11 cellular contexts compared by ENCODE assay signal in the genomic region with DNA sequence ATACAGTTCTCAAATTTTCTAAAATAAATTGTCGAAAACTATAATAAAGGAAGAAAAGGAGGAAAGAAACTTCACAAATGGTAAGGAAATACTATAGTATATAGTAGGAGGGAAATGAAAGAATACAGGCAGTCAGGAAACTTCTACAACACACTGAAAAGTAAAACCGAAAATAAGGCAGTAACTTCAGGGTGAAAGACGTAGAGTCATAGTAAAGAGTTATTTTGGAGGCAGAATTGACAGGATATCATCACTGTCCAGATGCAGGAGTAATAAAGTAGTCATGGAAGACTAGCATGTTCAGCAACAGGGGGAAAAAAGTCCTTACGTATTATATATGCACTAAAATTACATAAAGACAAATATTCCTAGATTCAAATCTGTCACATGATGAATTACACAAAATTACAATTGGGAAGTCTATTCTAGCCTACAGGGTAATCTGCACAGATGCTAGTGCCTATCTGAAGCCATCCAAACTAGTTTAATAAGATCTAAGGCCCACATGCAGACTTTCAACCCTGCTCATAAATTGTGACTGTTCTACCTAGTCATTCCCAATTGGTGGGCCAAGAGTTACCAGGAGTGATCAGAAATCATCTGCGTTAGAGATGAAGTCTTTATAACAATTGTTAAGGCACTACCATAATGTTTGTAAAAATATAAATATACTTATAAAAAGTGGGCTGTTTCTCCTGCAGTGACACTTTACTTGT. TPM values are rescaled to one million over a fixed set of nuclear protein-coding genes. Genes with fewer than 3 reads are reported as not detected.
A peak's percentile ranks its signal among the peaks of the same experiment; 100 is the strongest.
DNase-seq lines count a peak whose midpoint lies in the region; ATAC-seq and TF ChIP-seq lines count a peak whose summit lies in the region.
"Had no signal": no experiment of that assay in that cellular context is flagged by ENCODE, and none has a peak within 500 bp of the region (broad histone marks: within the 10 kb centered on the region; RNA-seq: fewer than 3 reads in every experiment).

No MANE protein-coding gene starts in this region.

- no peak for TF ChIP-seq POLR2A in GM18505 (IDR thresholded peaks at IDR 0.05; ENCODE audit: borderline replicate concordance, extremely low read depth, insufficient read depth, insufficient read length)

- peak overlapping the region; percentile 4; the same call in 1 of the 2 replicates for H3K9ac ChIP-seq in OCI-LY1 (ENCODE audit: low read length)
- H3K9ac ChIP-seq: SK-N-SH had no signal

- no peaks in the 10 kb centered on the region for H4K20me1 ChIP-seq in OCI-LY1 (ENCODE audit: insufficient read depth, low read length)

- H3K4me1 ChIP-seq in OCI-LY1 (ENCODE audit: insufficient read depth, low read length, severe bottlenecking), result peaks cover 22% of the 10 kb centered on the region

- H3K9me2 ChIP-seq in OCI-LY1 (ENCODE audit: low read depth, low read length), result no peaks in the 10 kb centered on the region
- H3K9me2 ChIP-seq: SK-N-SH had no signal

- no peak overlapping the region for H2AFZ ChIP-seq in OCI-LY1 (ENCODE audit: low read length)

- TF ChIP-seq CTCF in OCI-LY1 (IDR thresholded peaks at IDR 0.05; ENCODE audit: low read length), result no peak

- no peaks in the 10 kb centered on the region for H3K9me3 ChIP-seq in OCI-LY1 (ENCODE audit: low read length)
- H3K9me3 ChIP-seq: SK-N-SH had no signal

- peaks cover 28% of the 10 kb centered on the region for H3K4me1 Mint-ChIP-seq in activated T-cell treated with anti-CD3 and anti-CD28 coated beads, Interleukin-2, amount 50 U/mL, for 24 hours (ENCODE audit: low read depth)
- H3K4me1 Mint-ChIP-seq in natural killer cell treated with Interleukin-12 subunit alpha and Interleukin-12 subunit beta and Interleukin-15 and Interleukin-18, amount 100 ng/mL, for 72 hours (ENCODE audit: low read depth in 2 of 2), result peaks cover 20 to 25% of the 10 kb centered on the region in 2 donors

- 0 out of 2 replicates have a peak, but pooled peaks cover 6% of the 10 kb centered on the region for H3F3A ChIP-seq in OCI-LY1 (ENCODE audit: insufficient read depth, low read length)

- no peak overlapping the region for H3K27ac ChIP-seq in OCI-LY1 (ENCODE audit: low read depth, low read length, poor library complexity, severe bottlenecking)
- H3K27ac ChIP-seq: epithelial cell of prostate had no signal

- peaks cover 14% of the 10 kb centered on the region for H3K36me3 Mint-ChIP-seq in activated T-cell treated with anti-CD3 and anti-CD28 coated beads, Interleukin-2, amount 50 U/mL, for 24 hours (ENCODE audit: low read depth)
- peaks cover 5% of the 10 kb centered on the region for H3K36me3 Mint-ChIP-seq in natural killer cell treated with Interleukin-12 subunit alpha and Interleukin-12 subunit beta and Interleukin-15 and Interleukin-18, amount 100 ng/mL, for 72 hours

- peaks cover 55% of the 10 kb centered on the region for H3K79me2 ChIP-seq in OCI-LY1 (ENCODE audit: insufficient read depth, low read length)

- peaks cover 5% of the 10 kb centered on the region for H3K9me3 Mint-ChIP-seq in activated T-cell treated with anti-CD3 and anti-CD28 coated beads, Interleukin-2, amount 50 U/mL, for 24 hours
- no peaks in the 10 kb centered on the region for H3K9me3 Mint-ChIP-seq in natural killer cell treated with Interleukin-12 subunit alpha and Interleukin-12 subunit beta and Interleukin-15 and Interleukin-18, amount 100 ng/mL, for 72 hours

- DNase-seq in activated T-cell treated with anti-CD3 and anti-CD28 coated beads, Interleukin-2, amount 50 U/mL, for 24 hours, result no peak
- DNase-seq in activated T-cell treated with anti-CD3 and anti-CD28 coated beads for 4 hours (no peak), NOMO-1 (lab: John Stamatoyannopoulos, UW; ENCODE audit: unreplicated experiment in 2 of 2) (no peak), iPS-NIHi7 (ENCODE audit: extremely low spot score) (no peak)
- DNase-seq in natural killer cell treated with Interleukin-12 subunit alpha and Interleukin-12 subunit beta and Interleukin-15 and Interleukin-18, amount 100 ng/mL, for 72 hours (ENCODE audit: low spot score), result no peak
- DNase-seq: SK-N-SH had no signal

- H3K4me3 Mint-ChIP-seq in activated T-cell treated with anti-CD3 and anti-CD28 coated beads, Interleukin-2, amount 50 U/mL, for 24 hours, result peak overlapping the region; percentile 16
- peak overlapping the region; percentile 47 for H3K4me3 Mint-ChIP-seq in natural killer cell treated with Interleukin-12 subunit alpha and Interleukin-12 subunit beta and Interleukin-15 and Interleukin-18, amount 100 ng/mL, for 72 hours

- peak overlapping the region; percentile 15 for H3K4me3 ChIP-seq in OCI-LY1 (ENCODE audit: low read depth, low read length, poor library complexity, severe bottlenecking)

- H3K4me2 ChIP-seq in OCI-LY1 (ENCODE audit: low read length), result peak overlapping the region; percentile 41
- H3K4me2 ChIP-seq: SK-N-SH had no signal

- H3K27me3 Mint-ChIP-seq in activated T-cell treated with anti-CD3 and anti-CD28 coated beads, Interleukin-2, amount 50 U/mL, for 24 hours, result no peaks in the 10 kb centered on the region
- no peaks in the 10 kb centered on the region for H3K27me3 Mint-ChIP-seq in natural killer cell treated with Interleukin-12 subunit alpha and Interleukin-12 subunit beta and Interleukin-15 and Interleukin-18, amount 100 ng/mL, for 72 hours

- no peaks in the 10 kb centered on the region for H3K27me3 ChIP-seq in OCI-LY1 (ENCODE audit: insufficient read depth, low read length)

- ATAC-seq in HG02610 (IDR thresholded peaks at IDR 0.05; ENCODE audit: unreplicated experiment) (peak; percentile 91), GM18505 (IDR thresholded peaks at IDR 0.05; ENCODE audit: unreplicated experiment) (no peak)
- ATAC-seq in natural killer cell treated with Interleukin-12 subunit alpha and Interleukin-12 subunit beta and Interleukin-15 and Interleukin-18, amount 100 ng/mL, for 72 hours, result peak; percentile 66 to 70
- ATAC-seq: sciatic nerve had no signal

- peaks cover 21% of the 10 kb centered on the region for H3K36me3 ChIP-seq in OCI-LY1 (ENCODE audit: insufficient read depth, low read length)

- peak overlapping the region; percentile 40 for H3K27ac Mint-ChIP-seq in activated T-cell treated with anti-CD3 and anti-CD28 coated beads, Interleukin-2, amount 50 U/mL, for 24 hours
- peak overlapping the region; percentile 41 to 82 for H3K27ac Mint-ChIP-seq in natural killer cell treated with Interleukin-12 subunit alpha and Interleukin-12 subunit beta and Interleukin-15 and Interleukin-18, amount 100 ng/mL, for 72 hours

RNA-seq across cellular contexts. Expression of gene VPS13C, which starts 14.0 kb away (rescaled TPM):
- total RNA-seq in natural killer cell treated with Interleukin-12 subunit alpha and Interleukin-12 subunit beta and Interleukin-15 and Interleukin-18, amount 100 ng/mL, for 72 hours, result 10 to 100 TPM; 92.0 to 93.0 TPM

RNA-seq across cellular contexts. Expression of gene C2CD4A, which starts 20.6 kb away (rescaled TPM):
- total RNA-seq in natural killer cell treated with Interleukin-12 subunit alpha and Interleukin-12 subunit beta and Interleukin-15 and Interleukin-18, amount 100 ng/mL, for 72 hours, result not detected
- total RNA-seq: sciatic nerve had no signal
